1 cellular context compared by ENCODE assay signal in the genomic region with DNA sequence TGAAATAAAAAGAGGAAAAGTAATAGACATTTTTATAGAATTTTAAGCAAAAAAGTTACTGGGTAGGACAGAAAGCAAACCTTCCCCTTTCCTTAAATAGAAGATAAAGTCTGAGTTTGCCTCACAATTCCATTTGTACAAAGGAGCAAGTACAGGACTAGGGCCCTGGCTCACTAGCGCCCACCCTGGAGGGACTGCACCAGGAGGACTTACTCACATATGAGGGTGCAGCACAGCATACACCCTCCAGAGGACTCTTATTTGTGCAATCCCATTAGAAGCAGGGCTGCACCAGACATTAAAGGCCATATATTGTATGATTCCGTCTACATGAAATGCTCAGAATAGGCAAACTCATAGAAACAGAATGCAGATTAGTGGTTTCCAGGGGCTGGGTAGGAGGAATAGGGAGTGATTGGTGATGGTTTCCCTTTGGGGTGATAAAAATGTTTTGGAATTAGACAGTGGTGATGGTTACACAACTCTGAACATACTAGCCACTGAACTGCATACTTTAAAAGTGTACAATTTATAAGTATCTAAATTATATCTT.
TF ChIP-seq lines count a peak whose summit lies in the region.

No MANE protein-coding gene starts in this region.

TF ChIP-seq in GM12878, 131 proteins besides CTCF, POLR2A, EP300 and RAD21:
- no peak for TF ChIP-seq HDGF (IDR thresholded peaks at IDR 0.05)
- TF ChIP-seq GABPA (IDR thresholded peaks at IDR 0.05; ENCODE audit: low read depth), result no peak
- no peak for TF ChIP-seq YY1 (IDR thresholded peaks at IDR 0.05; ENCODE audit: low read depth, low read length)
- TF ChIP-seq, protein P1, sequence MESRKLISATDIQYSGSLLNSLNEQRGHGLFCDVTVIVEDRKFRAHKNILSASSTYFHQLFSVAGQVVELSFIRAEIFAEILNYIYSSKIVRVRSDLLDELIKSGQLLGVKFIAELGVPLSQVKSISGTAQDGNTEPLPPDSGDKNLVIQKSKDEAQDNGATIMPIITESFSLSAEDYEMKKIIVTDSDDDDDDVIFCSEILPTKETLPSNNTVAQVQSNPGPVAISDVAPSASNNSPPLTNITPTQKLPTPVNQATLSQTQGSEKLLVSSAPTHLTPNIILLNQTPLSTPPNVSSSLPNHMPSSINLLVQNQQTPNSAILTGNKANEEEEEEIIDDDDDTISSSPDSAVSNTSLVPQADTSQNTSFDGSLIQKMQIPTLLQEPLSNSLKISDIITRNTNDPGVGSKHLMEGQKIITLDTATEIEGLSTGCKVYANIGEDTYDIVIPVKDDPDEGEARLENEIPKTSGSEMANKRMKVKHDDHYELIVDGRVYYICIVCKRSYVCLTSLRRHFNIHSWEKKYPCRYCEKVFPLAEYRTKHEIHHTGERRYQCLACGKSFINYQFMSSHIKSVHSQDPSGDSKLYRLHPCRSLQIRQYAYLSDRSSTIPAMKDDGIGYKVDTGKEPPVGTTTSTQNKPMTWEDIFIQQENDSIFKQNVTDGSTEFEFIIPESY (IDR thresholded peaks at IDR 0.05), result no peak
